28 cellular contexts compared by ENCODE assay signal in genomic region chr7:5519515-5519928, GRCh38. TPM values are rescaled to one million over a fixed set of nuclear protein-coding genes. Genes with fewer than 3 reads are reported as not detected.
DNase-seq lines count a peak whose midpoint lies in the region; ATAC-seq and TF ChIP-seq lines count a peak whose summit lies in the region.
"Had no signal": no experiment of that assay in that cellular context is flagged by ENCODE, and none has a peak within 500 bp of the region (broad histone marks: within the 10 kb centered on the region; RNA-seq: fewer than 3 reads in every experiment).

No MANE protein-coding gene starts in this region.

- H4K91ac ChIP-seq in H9 (ENCODE audit: insufficient read length, low read depth, low read length) (no peak overlapping the region), trophoblast cell (ENCODE audit: low read depth, low read length) (peak overlapping the region; percentile 46)

- H3K79me2 ChIP-seq in H9 (ENCODE audit: insufficient read depth, low read length) (no peaks in the 10 kb centered on the region), trophoblast cell (ENCODE audit: control insufficient read depth, insufficient read depth, low read length, poor library complexity) (no peaks in the 10 kb centered on the region)

- no peak overlapping the region for H3K14ac ChIP-seq in H9 (ENCODE audit: insufficient read depth, low read length)
- no peak overlapping the region for H3K14ac ChIP-seq in trophoblast cell (ENCODE audit: low read length)

- H3K36me3 ChIP-seq in trophoblast cell (ENCODE audit: control insufficient read depth in 1 of 2, insufficient read depth in 2 of 2, low read length in 2 of 2), result peaks cover 0 to 2% of the 10 kb centered on the region in 2 experiments
- no peaks in the 10 kb centered on the region for H3K36me3 ChIP-seq in gastroesophageal sphincter
- H3K36me3 ChIP-seq: colonic mucosa had no signal

- H2BK120ac ChIP-seq in H9 (ENCODE audit: low read depth, low read length, poor library complexity, severe bottlenecking), result peak overlapping the region; percentile 2
- H2BK120ac ChIP-seq in trophoblast cell (ENCODE audit: insufficient read depth, low read length, poor library complexity), result no peak overlapping the region

- TF ChIP-seq POLR2A in gastroesophageal sphincter (IDR thresholded peaks at IDR 0.05), result no peak

- H3K4me1 ChIP-seq in H9 (ENCODE audit: insufficient read depth, low read length) (no peaks in the 10 kb centered on the region), trophoblast cell (ENCODE audit: control insufficient read depth in 1 of 2, insufficient read depth in 2 of 2, low read length in 2 of 2) (no peaks in the 10 kb centered on the region), gastroesophageal sphincter (peaks cover 0 to 4% (median 0%) of the 10 kb centered on the region in 3 donors)
- H3K4me1 ChIP-seq: BE2C, colonic mucosa had no signal

- H4K5ac ChIP-seq in H9 (ENCODE audit: insufficient read length, low read depth, low read length), result no peak overlapping the region

- no peak overlapping the region for H3K27ac Mint-ChIP-seq in activated T-cell treated with anti-CD3 and anti-CD28 coated beads, Interleukin-2, amount 50 U/mL, for 72 hours
- H3K27ac Mint-ChIP-seq in H9, result no peak overlapping the region
- H3K27ac Mint-ChIP-seq in WTC11, result no peak overlapping the region
- H3K27ac Mint-ChIP-seq: memory B cell, T-helper 17 cell had no signal

- peaks cover 2% of the 10 kb centered on the region for H4K20me1 ChIP-seq in H9 (ENCODE audit: control insufficient read depth, insufficient read depth, insufficient read length)

- no peak overlapping the region for H3K4me3 ChIP-seq in trophoblast cell (ENCODE audit: low read depth, low read length)
- H3K4me3 ChIP-seq in gastroesophageal sphincter, result no peak overlapping the region
- H3K4me3 ChIP-seq: colonic mucosa, SK-N-MC, tibial nerve had no signal

- H3T11ph ChIP-seq in H9 (ENCODE audit: low read length), result no peak overlapping the region

- DNase-seq in activated T-cell treated with anti-CD3 and anti-CD28 coated beads, Interleukin-2, amount 50 U/mL, for 72 hours, result no peak
- no peak for DNase-seq in activated T-cell treated with anti-CD3 and anti-CD28 coated beads, Interleukin-2, amount 50 U/mL, for 1 hour
- DNase-seq in H9, result peak; percentile 32
- no peak for DNase-seq in WTC11 (ENCODE audit: low spot score)
- DNase-seq in trophoblast cell, result peak in 1 of 2 donors; percentile 25
- DNase-seq in effector CD8-positive, alpha-beta T cell (lab: John Stamatoyannopoulos, UW), result no peak
- DNase-seq: ACHN; activated CD4-positive, CD25-positive, alpha-beta regulatory T cell treated with anti-CD3 and anti-CD28 coated beads, Interleukin-2, amount 50 U/mL, for 72 hours; activated CD8-positive, alpha-beta memory T cell treated with anti-CD3 and anti-CD28 coated beads for 24 hours; activated gamma-delta T cell treated with Interleukin-2 at 50 U/mL for 16 hours; activated T-cell treated with anti-CD3 and anti-CD28 coated beads for 4 hours; BE2C; CD8-positive, alpha-beta memory T cell; colonic mucosa; effector memory CD4-positive, alpha-beta T cell; GF-D8; KBM-7; NCI-H1092 treated with DMSO at 0.1 percent for 48 hours; NCI-H187; NCI-H2171; NCI-H82; stimulated activated CD4-positive, alpha-beta T cell treated with anti-CD3 and anti-CD28 coated beads, Interleukin-4, amount 100 ng/mL, for 24 hours; T-helper 17 cell had no signal

- H3K9ac ChIP-seq in H9 (ENCODE audit: extremely low read depth, insufficient read length, low read length), result no peak overlapping the region
- H3K9ac ChIP-seq in trophoblast cell (ENCODE audit: low read length), result peak overlapping the region; percentile 46

- no peak overlapping the region for H2AK5ac ChIP-seq in H9 (ENCODE audit: insufficient read length, low read length)
- peak overlapping the region; percentile 54 for H2AK5ac ChIP-seq in trophoblast cell (ENCODE audit: low read length)

- no peaks in the 10 kb centered on the region for H3K27me3 ChIP-seq in H9 (ENCODE audit: insufficient read depth, low read length)
- no peaks in the 10 kb centered on the region for H3K27me3 ChIP-seq in trophoblast cell (ENCODE audit: insufficient read depth, low read length)
- no peaks in the 10 kb centered on the region for H3K27me3 ChIP-seq in gastroesophageal sphincter
- H3K27me3 ChIP-seq: BE2C, colonic mucosa, tibial nerve had no signal

- no peak overlapping the region for H3K4me3 Mint-ChIP-seq in activated T-cell treated with anti-CD3 and anti-CD28 coated beads, Interleukin-2, amount 50 U/mL, for 72 hours
- H3K4me3 Mint-ChIP-seq in H9 (no peak overlapping the region), WTC11 (no peak overlapping the region)
- H3K4me3 Mint-ChIP-seq: memory B cell, T-helper 17 cell had no signal

- no peak overlapping the region for H2AFZ ChIP-seq in H9 (ENCODE audit: low read length)
- no peak overlapping the region for H2AFZ ChIP-seq in trophoblast cell (ENCODE audit: insufficient read depth, low read length, poor library complexity)

- H2BK12ac ChIP-seq in H9 (ENCODE audit: insufficient read length, low read depth, low read length) (no peak overlapping the region), trophoblast cell (ENCODE audit: low read length) (no peak overlapping the region)

- H2BK20ac ChIP-seq in H9 (ENCODE audit: low read depth, low read length, poor library complexity, severe bottlenecking), result no peak overlapping the region

- no CpG with 5 or more reads among the region's 8 CpGs for WGBS in H9 (ENCODE audit: extremely low coverage, insufficient read length, low lambda C conversion rate)
- WGBS in trophoblast cell (ENCODE audit: extremely low coverage, insufficient coverage, insufficient read length), result no CpG with 5 or more reads among the region's 8 CpGs
- 93 to 98% methylated on average over 2 to 5 of the region's 8 CpGs for WGBS in gastroesophageal sphincter (ENCODE audit: low coverage in 1 of 2), 2 donors

- H3K4me1 Mint-ChIP-seq in activated T-cell treated with anti-CD3 and anti-CD28 coated beads, Interleukin-2, amount 50 U/mL, for 72 hours (ENCODE audit: low read depth), result peaks cover 10% of the 10 kb centered on the region
- H3K4me1 Mint-ChIP-seq in H9 (no peaks in the 10 kb centered on the region), WTC11 (no peaks in the 10 kb centered on the region)

- CTCF ChIA-PET in WTC11 (lab: Charles Lee), result interaction anchor here (4.0 kb wide), 1 partner anchor 24 kb away, joined by 19 read pairs; no protein-coding TSS in a partner anchor

- H3K79me1 ChIP-seq in H9 (ENCODE audit: insufficient read depth, low read depth, low read length, poor library complexity, severe bottlenecking) (no peaks in the 10 kb centered on the region), trophoblast cell (ENCODE audit: low read length) (no peaks in the 10 kb centered on the region)

- H3K18ac ChIP-seq in H9 (ENCODE audit: insufficient read length, low read depth, low read length) (no peak overlapping the region), trophoblast cell (ENCODE audit: low read length) (no peak overlapping the region)

- H3K36me3 Mint-ChIP-seq in activated T-cell treated with anti-CD3 and anti-CD28 coated beads, Interleukin-2, amount 50 U/mL, for 72 hours (ENCODE audit: insufficient read depth in 2 of 2), result peaks cover 0 to 2% of the 10 kb centered on the region in 2 donors
- H3K36me3 Mint-ChIP-seq in H9 (ENCODE audit: insufficient read depth in 1 of 3, low read depth in 3 of 3), result peaks cover 10 to 20% (median 15%) of the 10 kb centered on the region in 3 experiments
- H3K36me3 Mint-ChIP-seq in WTC11, result peaks cover 12% of the 10 kb centered on the region
- H3K36me3 Mint-ChIP-seq: memory B cell had no signal

- H3K9me3 ChIP-seq in H9 (ENCODE audit: control insufficient read depth, low read depth, low read length) (no peaks in the 10 kb centered on the region), trophoblast cell (ENCODE audit: insufficient read depth, low read depth, low read length) (no peaks in the 10 kb centered on the region), gastroesophageal sphincter (no peaks in the 10 kb centered on the region)
- H3K9me3 ChIP-seq: BE2C, colonic mucosa, tibial nerve had no signal

- no peak overlapping the region for H3K23ac ChIP-seq in H9 (ENCODE audit: insufficient read length, low read depth, low read length)
- H3K23ac ChIP-seq in trophoblast cell (ENCODE audit: low read length), result no peak overlapping the region

- H3K4me2 ChIP-seq in H9 (ENCODE audit: insufficient read depth, insufficient read length, low read length) (no peak overlapping the region), trophoblast cell (ENCODE audit: low read length) (no peak overlapping the region)

- no peak overlapping the region for H2BK15ac ChIP-seq in H9 (ENCODE audit: low read depth, low read length)

- no peak for TF ChIP-seq EP300 in gastroesophageal sphincter (IDR thresholded peaks at IDR 0.05)

- peak; percentile 1 to 6 for ATAC-seq in activated T-cell treated with anti-CD3 and anti-CD28 coated beads, Interleukin-2, amount 50 U/mL, for 72 hours (replicated peaks in 1 of 2)
- peak; percentile 7 for ATAC-seq in WTC11
- ATAC-seq in GM19463 (IDR thresholded peaks at IDR 0.05; ENCODE audit: unreplicated experiment), result no peak
- ATAC-seq in gastroesophageal sphincter, result no peak
- ATAC-seq: T-helper 17 cell had no signal

- POLR2A ChIA-PET in WTC11 (lab: Charles Lee), result interaction anchor here (1.0 to 1.3 kb wide), 4 partner anchors 9 to 25 kb away, joined by 3 to 5 read pairs (median 4); no protein-coding TSS in a partner anchor

- no peak overlapping the region for H4K12ac ChIP-seq in trophoblast cell (ENCODE audit: low read depth, low read length)

- no peak overlapping the region for H3K56ac ChIP-seq in H9 (ENCODE audit: insufficient read length, low read depth, low read length)

- no peak overlapping the region for H3K27ac ChIP-seq in H9 (ENCODE audit: insufficient read length, low read depth, low read length)
- H3K27ac ChIP-seq in trophoblast cell (ENCODE audit: low read depth, low read length), result no peak overlapping the region
- H3K27ac ChIP-seq in gastroesophageal sphincter, result no peak overlapping the region
- H3K27ac ChIP-seq: colonic mucosa, SK-N-MC, tibial nerve had no signal

- H3K9me3 Mint-ChIP-seq in activated T-cell treated with anti-CD3 and anti-CD28 coated beads, Interleukin-2, amount 50 U/mL, for 72 hours, result no peaks in the 10 kb centered on the region
- H3K9me3 Mint-ChIP-seq in H9 (no peaks in the 10 kb centered on the region; a peak in 2 of 5 replicates), WTC11 (no peaks in the 10 kb centered on the region)
- H3K9me3 Mint-ChIP-seq: CD8-positive, alpha-beta memory T cell; memory B cell had no signal

- no peak overlapping the region for H2BK5ac ChIP-seq in H9 (ENCODE audit: insufficient read length, low read length)
- H2BK5ac ChIP-seq in trophoblast cell (ENCODE audit: low read depth, low read length, poor library complexity), result no peak overlapping the region

- TF ChIP-seq CTCF in H9 (conservative IDR thresholded peaks at IDR 0.05) (no peak), WTC11 (IDR thresholded peaks at IDR 0.05) (no peak), gastroesophageal sphincter (IDR thresholded peaks at IDR 0.05) (no peak)

- no peak overlapping the region for H4K8ac ChIP-seq in H9 (replicated peaks; ENCODE audit: insufficient read length, low read depth, low read length)
- no peak overlapping the region for H4K8ac ChIP-seq in trophoblast cell (ENCODE audit: low read depth, low read length)

- H3K27me3 Mint-ChIP-seq in activated T-cell treated with anti-CD3 and anti-CD28 coated beads, Interleukin-2, amount 50 U/mL, for 72 hours (ENCODE audit: low read depth), result no peaks in the 10 kb centered on the region
- peaks cover 36% of the 10 kb centered on the region; the same call in 1 of the 2 replicates for H3K27me3 Mint-ChIP-seq in H9 (ENCODE audit: low read depth)
- no peaks in the 10 kb centered on the region; the same call in 1 of the 2 replicates for H3K27me3 Mint-ChIP-seq in WTC11 (ENCODE audit: low read depth)
- H3K27me3 Mint-ChIP-seq: CD8-positive, alpha-beta memory T cell; memory B cell; T-helper 17 cell had no signal

- H3K4ac ChIP-seq in H9 (ENCODE audit: low read depth, low read length) (no peak overlapping the region), trophoblast cell (ENCODE audit: low read depth, low read length) (no peak overlapping the region)

- no peaks in the 10 kb centered on the region for H3K23me2 ChIP-seq in H9 (ENCODE audit: insufficient read length, low read depth, low read length, poor library complexity, severe bottlenecking)

RNA-seq across cellular contexts. Expression of gene FBXL18, which starts 5.9 kb away (rescaled TPM):
- 10 to 100 TPM in 1 of 2 donors, 1 to 10 TPM in 1; 10.0 to 12.3 TPM for total RNA-seq in activated T-cell treated with anti-CD3 and anti-CD28 coated beads, Interleukin-2, amount 50 U/mL, for 72 hours
- total RNA-seq in H9 (2021) (22.2 and 22.6 TPM in 2 replicates), WTC11 (2021) (18.9 to 22.0 TPM (median 21.8 TPM) in 3 replicates), gastroesophageal sphincter (10 to 100 TPM in 1 of 4 donors, 1 to 10 TPM in 3; 5.8 to 11.8 (median 8.2) TPM)
- polyA plus RNA-seq in trophoblast cell (2013), result 10.7 and 11.6 TPM in 2 replicates

RNA-seq across cellular contexts. Expression of gene ACTB, which starts 10.9 kb away (rescaled TPM):
- total RNA-seq in activated T-cell treated with anti-CD3 and anti-CD28 coated beads, Interleukin-2, amount 50 U/mL, for 72 hours, result 1,000 to 10,000 TPM; 4,284 to 5,173 TPM
- total RNA-seq in H9 (2021) (5,597 and 5,803 TPM in 2 replicates), WTC11 (2021) (4,967 to 5,221 TPM (median 5,193 TPM) in 3 replicates), gastroesophageal sphincter (over 10,000 TPM in 1 of 4 donors, 1,000 to 10,000 TPM in 3; 4,936 to 13,281 (median 6,781) TPM)
- 11,522 and 11,821 TPM in 2 replicates for polyA plus RNA-seq in trophoblast cell (2013)

Comparison
In these comparisons a context has a peak if more than half of its experiments do, and no peak if none do; other contexts are left out.
1. ATAC-seq: peak in activated T-cell treated with anti-CD3 and anti-CD28 coated beads, Interleukin-2, amount 50 U/mL, for 72 hours (2 of 2) and WTC11 (single experiment); none in GM19463 (single experiment) and gastroesophageal sphincter (single experiment).